11 cellular contexts compared by ENCODE assay signal in the genomic region with DNA sequence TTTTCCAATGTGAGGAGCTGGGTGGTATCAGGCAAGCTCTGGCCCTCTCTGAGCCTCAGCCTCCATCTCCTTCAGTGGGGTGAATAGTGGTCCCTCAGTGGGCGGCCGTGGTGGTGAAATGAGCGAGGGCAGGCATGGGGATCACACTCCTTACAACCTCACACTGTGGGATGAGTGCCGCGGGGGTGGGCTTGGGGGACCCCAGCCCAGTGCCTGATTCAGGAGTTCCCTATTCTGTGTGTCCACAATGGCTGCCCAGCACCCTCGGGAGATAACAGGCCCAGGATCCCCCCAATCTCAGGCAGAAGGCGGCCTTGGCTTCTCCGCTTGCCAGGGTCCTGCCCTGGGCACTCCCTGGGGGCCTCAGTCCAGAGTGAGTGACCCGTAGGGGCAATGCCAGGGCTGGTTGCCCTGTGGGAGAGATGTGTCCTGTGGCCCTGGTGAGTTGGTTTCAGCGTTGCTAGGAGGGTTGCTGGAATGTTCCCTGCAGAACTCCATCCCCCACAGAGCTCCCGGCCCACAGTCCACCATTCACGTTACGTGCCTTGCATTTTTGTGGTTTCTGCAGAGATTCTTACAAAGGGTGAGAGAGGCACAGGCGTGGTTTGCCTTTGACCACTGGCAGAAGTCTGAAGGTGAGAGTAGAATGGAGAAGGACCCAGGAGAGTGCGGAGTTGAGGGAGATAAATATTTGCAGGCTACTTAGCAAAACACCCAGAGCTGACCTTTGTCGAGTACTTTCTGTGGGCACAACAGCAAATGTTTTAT. TPM values are rescaled to one million over a fixed set of nuclear protein-coding genes. Genes with fewer than 3 reads are reported as not detected.
A peak's percentile ranks its signal among the peaks of the same experiment; 100 is the strongest.
DNase-seq lines count a peak whose midpoint lies in the region; TF ChIP-seq lines count a peak whose summit lies in the region.
"Had no signal": no experiment of that assay in that cellular context is flagged by ENCODE, and none has a peak within 500 bp of the region (broad histone marks: within the 10 kb centered on the region; RNA-seq: fewer than 3 reads in every experiment).

No MANE protein-coding gene starts in this region.

- DNase-seq in GM04503 (ENCODE audit: low read depth), result peak; percentile 96
- DNase-seq in SW 1271 (lab: John Stamatoyannopoulos, UW), result peak; percentile 92 to 98
- peak; percentile 93 for DNase-seq in fibroblast of villous mesenchyme (ENCODE audit: low read depth)
- DNase-seq in skeletal muscle cell (ENCODE audit: low read depth), result peak; percentile 86
- no peak for DNase-seq in stimulated activated CD4-positive, alpha-beta T cell treated with anti-CD3 and anti-CD28 coated beads, Interleukin-15, amount 100 ng/mL, for 24 hours
- no peak for DNase-seq in stimulated activated naive CD4-positive, alpha-beta T cell treated with Interleukin-2 at 50 U/mL for 16 hours (lab: John Stamatoyannopoulos, UW)
- no peak for DNase-seq in MV-4-11 (lab: John Stamatoyannopoulos, UW)
- DNase-seq in NCI-H187 (lab: John Stamatoyannopoulos, UW), result no peak
- DNase-seq: activated effector memory CD4-positive, alpha-beta T cell treated with Interleukin-2 at 50 U/mL for 16 hours; left colon had no signal

- H3K4me3 ChIP-seq in fibroblast of villous mesenchyme (ENCODE audit: low read depth, low read length) (peak overlapping the region; percentile 10), skeletal muscle cell (ENCODE audit: low read depth, low read length) (no peak overlapping the region)
- H3K4me3 ChIP-seq: GM12878 had no signal

- no peak for TF ChIP-seq CTCF in fibroblast of villous mesenchyme (IDR thresholded peaks at IDR 0.05; ENCODE audit: insufficient read depth, low read depth, low read length)

RNA-seq across cellular contexts. Expression of gene ALDH3B1, which starts 2.9 kb away (rescaled TPM):
- 20.7 and 27.1 TPM in 2 replicates for total RNA-seq in fibroblast of villous mesenchyme

RNA-seq across cellular contexts. Expression of gene UNC93B1, which starts 9.1 kb away (rescaled TPM):
- 14.7 and 17.7 TPM in 2 replicates for total RNA-seq in fibroblast of villous mesenchyme

RNA-seq across cellular contexts. Expression of gene NDUFS8, which starts 17.5 kb away (rescaled TPM):
- total RNA-seq in fibroblast of villous mesenchyme, result 85.9 and 128 TPM in 2 replicates

RNA-seq across cellular contexts. Expression of gene TCIRG1, which starts 25.8 kb away (rescaled TPM):
- 134 and 152 TPM in 2 replicates for total RNA-seq in fibroblast of villous mesenchyme

Comparison
In these comparisons a context has a peak if more than half of its experiments do, and no peak if none do; other contexts are left out.
1. DNase-seq: peak in GM04503 (single experiment), SW 1271 (2 of 2), fibroblast of villous mesenchyme (single experiment) and skeletal muscle cell (single experiment); none in stimulated activated CD4-positive, alpha-beta T cell treated with anti-CD3 and anti-CD28 coated beads, Interleukin-15, amount 100 ng/mL, for 24 hours (single experiment), stimulated activated naive CD4-positive, alpha-beta T cell treated with Interleukin-2 at 50 U/mL for 16 hours (single experiment), MV-4-11 (single experiment) and NCI-H187 (0 of 2).